ENCODE assay signal across 8 cellular contexts in genomic region chr20:53940883-53941546, GRCh38.
DNase-seq lines count a peak whose midpoint lies in the region; ATAC-seq and TF ChIP-seq lines count a peak whose summit lies in the region.

No MANE protein-coding gene starts in this region.

- H2AK5ac ChIP-seq in IMR-90 (ENCODE audit: low read depth, low read length) (no peak overlapping the region), mesenchymal stem cell (ENCODE audit: low read length, severe bottlenecking) (no peak overlapping the region)

- peak; percentile 82 for DNase-seq in AG08395 (ENCODE audit: low spot score)
- peak; percentile 94 for DNase-seq in IMR-90
- DNase-seq in cerebellar cortex (ENCODE audit: low spot score): peak; percentile 54
- peak; percentile 93 for DNase-seq in mesenchymal stem cell
- no peak for DNase-seq in CD8-positive, alpha-beta T cell
- no peak for DNase-seq in NCI-H446 treated with DMSO at 0.1 percent for 48 hours (lab: John Stamatoyannopoulos, UW)
- no peak for DNase-seq in germinal center (ENCODE audit: low spot score)

- no peak overlapping the region for H3K4me3 Mint-ChIP-seq in CD8-positive, alpha-beta T cell

- H4K5ac ChIP-seq in IMR-90 (ENCODE audit: low read depth, low read length): peak overlapping the region; percentile 31

- H3K18ac ChIP-seq in IMR-90 (ENCODE audit: low read depth, low read length) (peak overlapping the region; percentile 87), mesenchymal stem cell (ENCODE audit: low read depth in 1 of 2, low read length in 2 of 2) (peak overlapping the region in 1 of 2 experiments; percentile 77)

- H4K20me1 ChIP-seq in IMR-90 (ENCODE audit: insufficient read depth, low read length): no peaks in the 10 kb centered on the region

- H3K27ac ChIP-seq in IMR-90 (ENCODE audit: insufficient read depth, low read length) (peak overlapping the region; percentile 3; the same call in 1 of the 2 replicates), mesenchymal stem cell (ENCODE audit: low read length, poor library complexity, severe bottlenecking) (peak overlapping the region; percentile 22)
- H3K27ac ChIP-seq in CD8-positive, alpha-beta T cell (ENCODE audit: low read depth, low read length): no peak overlapping the region

- POLR2A ChIA-PET in IMR-90 (lab: Charles Lee; ENCODE audit: unreplicated experiment): no interaction called here
- POLR2A ChIA-PET in CD8-positive, alpha-beta T cell (lab: Charles Lee): no interaction called here

- peak overlapping the region; percentile 53; the same call in 1 of the 2 replicates for H3K4ac ChIP-seq in IMR-90 (ENCODE audit: low read depth, low read length)
- H3K4ac ChIP-seq in mesenchymal stem cell (ENCODE audit: low read depth in 1 of 2, low read length in 2 of 2): peak overlapping the region in 1 of 2 experiments; percentile 53

- in situ Hi-C loops in IMR-90 (cut with MboI; ENCODE audit: low sequenced_read_pairs): loop anchor here (5.0 to 25.0 kb wide), 3 partner anchors 364 to 1454 kb away; no protein-coding TSS in a partner anchor

- no peaks in the 10 kb centered on the region for H3K36me3 Mint-ChIP-seq in CD8-positive, alpha-beta T cell

- H2BK15ac ChIP-seq in IMR-90 (ENCODE audit: low read depth, low read length) (peak overlapping the region; percentile 26; the same call in 2 of the 3 replicates), mesenchymal stem cell (ENCODE audit: low read depth, poor library complexity, severe bottlenecking) (no peak overlapping the region)

- H3K14ac ChIP-seq in IMR-90 (replicated peaks; ENCODE audit: low read depth, low read length) (peak overlapping the region; percentile 20; the same call in 1 of the 2 replicates), mesenchymal stem cell (ENCODE audit: low read length in 2 of 2) (no peak overlapping the region)

- no peak for TF ChIP-seq CTCF in IMR-90 (conservative IDR thresholded peaks at IDR 0.05; ENCODE audit: low read depth, low read length)
- TF ChIP-seq CTCF in CD8-positive, alpha-beta T cell (IDR thresholded peaks at IDR 0.05): no peak

- H4K91ac ChIP-seq in IMR-90 (ENCODE audit: insufficient read depth, low read depth, low read length) (peak overlapping the region; percentile 64), mesenchymal stem cell (ENCODE audit: low read length) (no peak overlapping the region)

- no peaks in the 10 kb centered on the region for H3K36me3 ChIP-seq in IMR-90 (ENCODE audit: control insufficient read depth, insufficient read depth, low read length)
- H3K36me3 ChIP-seq in mesenchymal stem cell (ENCODE audit: control insufficient read depth in 1 of 2, insufficient read depth in 2 of 2, low read depth in 1 of 2, low read length in 2 of 2): no peaks in the 10 kb centered on the region
- H3K36me3 ChIP-seq in CD8-positive, alpha-beta T cell (ENCODE audit: insufficient read depth, low read length): no peaks in the 10 kb centered on the region

- no peak overlapping the region for H2AK9ac ChIP-seq in IMR-90 (replicated peaks; ENCODE audit: low read depth, low read length, poor library complexity)

- H2BK5ac ChIP-seq in IMR-90 (ENCODE audit: low read depth, low read length, poor library complexity, severe bottlenecking) (peak overlapping the region; percentile 67), mesenchymal stem cell (ENCODE audit: low read depth, low read length, poor library complexity, severe bottlenecking) (no peak overlapping the region)

- intact Hi-C loops in IMR-90 (cut with micrococcal nuclease): loop anchor here (1.0 to 5.0 kb wide), 3 partner anchors 24 to 362 kb away; no protein-coding TSS in a partner anchor
- intact Hi-C loops in CD8-positive, alpha-beta T cell (cut with DNase I, micrococcal nuclease): loop anchor here (1.0 to 10.0 kb wide), 6 partner anchors 261 to 1626 kb away; no protein-coding TSS in a partner anchor

- peak overlapping the region; percentile 68; the same call in 1 of the 2 replicates for H3K9ac ChIP-seq in IMR-90 (ENCODE audit: low read depth, low read length)
- peak overlapping the region; percentile 94 for H3K9ac ChIP-seq in mesenchymal stem cell (ENCODE audit: low read length)

- H2AFZ ChIP-seq in IMR-90 (replicated peaks; ENCODE audit: low read length, poor library complexity) (peak overlapping the region; percentile 83), mesenchymal stem cell (ENCODE audit: low read depth, low read length) (peak overlapping the region; percentile 44)

- H3K27me3 ChIP-seq in IMR-90 (ENCODE audit: control insufficient read depth, insufficient read depth, low read length) (no peaks in the 10 kb centered on the region), mesenchymal stem cell (ENCODE audit: control insufficient read depth in 1 of 2, insufficient read depth in 1 of 2, low read length in 2 of 2) (no peaks in the 10 kb centered on the region)
- no peaks in the 10 kb centered on the region for H3K27me3 ChIP-seq in CD8-positive, alpha-beta T cell (ENCODE audit: insufficient read depth, low read length)

- H3K56ac ChIP-seq in IMR-90 (ENCODE audit: extremely low read depth, insufficient read depth, low read length): peak overlapping the region; percentile 63

- H3K4me1 ChIP-seq in IMR-90 (ENCODE audit: control insufficient read depth, insufficient read depth, low read length) (peaks cover 13% of the 10 kb centered on the region), mesenchymal stem cell (ENCODE audit: control insufficient read depth, insufficient read depth, low read depth, low read length) (peaks cover 6% of the 10 kb centered on the region)
- peaks cover 18% of the 10 kb centered on the region for H3K4me1 ChIP-seq in CD8-positive, alpha-beta T cell (ENCODE audit: insufficient read depth, low read length)

- H2BK120ac ChIP-seq in IMR-90 (ENCODE audit: low read depth, low read length) (peak overlapping the region; percentile 64), mesenchymal stem cell (ENCODE audit: low read depth, low read length) (no peak overlapping the region)

- ATAC-seq in IMR-90 (ENCODE audit: low read depth) (peak; percentile 53), GM18505 (IDR thresholded peaks at IDR 0.05; ENCODE audit: unreplicated experiment) (no peak)
- no peak for ATAC-seq in CD8-positive, alpha-beta T cell

- peak overlapping the region; percentile 83 for H3K4me2 ChIP-seq in IMR-90 (ENCODE audit: low read depth, low read length)
- no peak overlapping the region for H3K4me2 ChIP-seq in mesenchymal stem cell (ENCODE audit: low read length, poor library complexity, severe bottlenecking)

- H3K23ac ChIP-seq in IMR-90 (ENCODE audit: low read depth, low read length): peak overlapping the region; percentile 61; the same call in 1 of the 2 replicates
- H3K23ac ChIP-seq in mesenchymal stem cell (ENCODE audit: low read length in 2 of 2): no peak overlapping the region

- peaks cover 7% of the 10 kb centered on the region; the same call in 1 of the 2 replicates for H3K9me1 ChIP-seq in IMR-90 (ENCODE audit: insufficient read depth, low read length)

- peak overlapping the region; percentile 63 to 76 for H2BK12ac ChIP-seq in mesenchymal stem cell (ENCODE audit: low read length in 2 of 2)

- H3K9me3 ChIP-seq in IMR-90 (ENCODE audit: control insufficient read depth, insufficient read depth, low read length): no peaks in the 10 kb centered on the region
- no peaks in the 10 kb centered on the region for H3K9me3 ChIP-seq in mesenchymal stem cell (ENCODE audit: control insufficient read depth, low read length)
- no peaks in the 10 kb centered on the region for H3K9me3 ChIP-seq in CD8-positive, alpha-beta T cell (ENCODE audit: low read length)

- no TSS peak for BruUV-seq in IMR-90 (replicated peaks; lab: Mats Ljungman, UMichigan)

- H3K4me3 ChIP-seq in IMR-90 (ENCODE audit: insufficient read depth, low read depth, low read length) (peak overlapping the region; percentile 0; the same call in 1 of the 2 replicates), mesenchymal stem cell (ENCODE audit: insufficient read depth in 1 of 2, low read depth in 1 of 2, low read length in 2 of 2) (peak overlapping the region in 1 of 2 experiments; percentile 43)
- H3K4me3 ChIP-seq in CD8-positive, alpha-beta T cell (ENCODE audit: low read depth, low read length): no peak overlapping the region

- dilution Hi-C loops in IMR-90 (cut with HindIII; ENCODE audit: low sequenced_read_pairs, unreplicated experiment): no loop called here

- H4K8ac ChIP-seq in IMR-90 (ENCODE audit: low read depth in 2 of 2, low read length in 2 of 2) (peak overlapping the region; percentile 52 to 53; a peak in 3 of 4 replicates), mesenchymal stem cell (ENCODE audit: low read length) (peak overlapping the region; percentile 92)

- peak overlapping the region; percentile 44; the same call in 1 of the 2 replicates for H2BK20ac ChIP-seq in IMR-90 (ENCODE audit: low read depth, low read length)

- no peaks in the 10 kb centered on the region for H3K9me3 Mint-ChIP-seq in CD8-positive, alpha-beta T cell

- H3K27me3 Mint-ChIP-seq in CD8-positive, alpha-beta T cell (ENCODE audit: low read depth): no peaks in the 10 kb centered on the region

- TF ChIP-seq POLR2A in IMR-90 (IDR thresholded peaks at IDR 0.05; ENCODE audit: low read depth, low read length) (no peak), GM18505 (IDR thresholded peaks at IDR 0.05; ENCODE audit: borderline replicate concordance, extremely low read depth, insufficient read depth, insufficient read length) (no peak)

- CTCF ChIA-PET in IMR-90 (lab: Yijun Ruan, JAX): interaction anchor here (0.6 to 1.6 kb wide), 2 partner anchors 9 to 319 kb away, joined by 3 read pairs; no protein-coding TSS in a partner anchor
- CTCF ChIA-PET in CD8-positive, alpha-beta T cell (lab: Charles Lee): interaction anchor here (0.9 to 4.6 kb wide), 9 partner anchors 15 to 557 kb away, joined by 3 to 26 read pairs (median 8); no protein-coding TSS in a partner anchor

- no peak overlapping the region for H3K27ac Mint-ChIP-seq in CD8-positive, alpha-beta T cell

- no peaks in the 10 kb centered on the region; a peak in 1 of 4 replicates for H3K79me1 ChIP-seq in IMR-90 (ENCODE audit: low read depth in 1 of 2, low read length in 2 of 2)
- no peaks in the 10 kb centered on the region for H3K79me1 ChIP-seq in mesenchymal stem cell (replicated peaks; ENCODE audit: low read length, poor library complexity, severe bottlenecking)

- H3K4me1 Mint-ChIP-seq in CD8-positive, alpha-beta T cell (ENCODE audit: low read depth): peaks cover 31% of the 10 kb centered on the region

- TF ChIP-seq RAD21 in IMR-90 (IDR thresholded peaks at IDR 0.05; ENCODE audit: low read length): peak; percentile 14; the same call in 1 of the 2 replicates

- no CpG with 5 or more reads among the region's 6 CpGs for WGBS in IMR-90 (ENCODE audit: extremely low coverage in 2 of 2, insufficient read length in 1 of 2), 2 experiments
- WGBS in mesenchymal stem cell: 16% methylated on average over 4 of the region's 6 CpGs

TF ChIP-seq in IMR-90, 13 proteins besides CTCF, POLR2A, EP300 and RAD21 (continues in another document):
- peak; percentile 48; the same call in 1 of the 2 replicates for TF ChIP-seq FOS (IDR thresholded peaks at IDR 0.05; ENCODE audit: low read depth, low read length)
- TF ChIP-seq RCOR1 (IDR thresholded peaks at IDR 0.05; ENCODE audit: insufficient replicate concordance, low read length): no peak
- no peak for TF ChIP-seq SMC3 (IDR thresholded peaks at IDR 0.05; ENCODE audit: low read depth, low read length)
- TF ChIP-seq MXI1 (IDR thresholded peaks at IDR 0.05; ENCODE audit: borderline replicate concordance, low read depth, low read length): no peak
- peak; percentile 50; the same call in 1 of the 2 replicates for TF ChIP-seq BHLHE40 (IDR thresholded peaks at IDR 0.05; ENCODE audit: low read depth, low read length)

Comparison
In these comparisons a context has a peak if more than half of its experiments do, and no peak if none do; other contexts are left out.
1. DNase-seq: peak in AG08395 (single experiment), IMR-90 (single experiment), cerebellar cortex (single experiment) and mesenchymal stem cell (single experiment); none in CD8-positive, alpha-beta T cell (0 of 7), NCI-H446 treated with DMSO at 0.1 percent for 48 hours (single experiment) and germinal center (single experiment).